ENCODE assay signal across 24 cellular contexts in genomic region chr6:79470728-79471127, GRCh38.
"Had no signal": no experiment of that assay in that cellular context is flagged by ENCODE, and none has a peak within 500 bp of the region (broad histone marks: within the 10 kb centered on the region; RNA-seq: fewer than 3 reads in every experiment).

No MANE protein-coding gene starts in this region.

- H3K36me3 ChIP-seq: esophagus squamous epithelium, gastrocnemius medialis, heart right ventricle, left lung, lower lobe of right lung had no signal

- H3K4me3 ChIP-seq: coronary artery, dorsolateral prefrontal cortex, esophagus squamous epithelium, gastrocnemius medialis, heart right ventricle, left lung, lower lobe of right lung, mucosa of descending colon had no signal

- H3K4me1 ChIP-seq: gastrocnemius medialis, heart right ventricle, left lung had no signal

- H3K9me3 ChIP-seq: esophagus squamous epithelium, gastrocnemius medialis, heart right ventricle, left lung, lower lobe of right lung, mucosa of descending colon had no signal

- H3K27ac ChIP-seq: coronary artery, dorsolateral prefrontal cortex, epithelial cell of prostate, esophagus squamous epithelium, gastrocnemius medialis, heart right ventricle, left lung, lower lobe of right lung had no signal

- FAIRE-seq: colon, keratinocyte had no signal

- H3K27ac Mint-ChIP-seq: mesothelial cell of epicardium had no signal

- ATAC-seq: esophagus mucosa, gastrocnemius medialis, heart right ventricle, left cardiac atrium, left ventricle myocardium superior, mucosa of descending colon had no signal

- H3K4me3 Mint-ChIP-seq: mesothelial cell of epicardium had no signal

- DNase-seq: dermis blood vessel endothelial cell; dorsolateral prefrontal cortex; effector CD4-positive, alpha-beta T cell; effector memory CD4-positive, alpha-beta T cell; erythroblast; esophagus squamous epithelium; foreskin melanocyte; gastrocnemius medialis; glutamatergic neuron; head of caudate nucleus; heart right ventricle; hippocampal formation; left cardiac atrium; left lung; left ventricle myocardium superior; lower lobe of right lung; mesenchymal stem cell; mucosa of descending colon had no signal
